Comparison of ENCODE assay signal across 1 cellular context in genomic region chr2:187505064-187505672, GRCh38.
TF ChIP-seq lines count a peak whose summit lies in the region.

No MANE protein-coding gene starts in this region.

TF ChIP-seq in liver, 16 proteins besides CTCF, POLR2A, EP300 and RAD21 (continued from another document):
- TF ChIP-seq ZBTB33 (IDR thresholded peaks at IDR 0.05) = no peak
- TF ChIP-seq HNF4G (IDR thresholded peaks at IDR 0.05) = no peak
- TF ChIP-seq MAX (IDR thresholded peaks at IDR 0.05) = no peak
- no peak for TF ChIP-seq FOXA2 (IDR thresholded peaks at IDR 0.05)
- TF ChIP-seq REST (IDR thresholded peaks at IDR 0.05) = no peak
